In genomic region chr22:29306175-29306829, GRCh38 we compare ENCODE assay signal across 8 cellular contexts. TPM values are rescaled to one million over a fixed set of nuclear protein-coding genes. Genes with fewer than 3 reads are reported as not detected.
DNase-seq lines count a peak whose midpoint lies in the region; ATAC-seq and TF ChIP-seq lines count a peak whose summit lies in the region.

Gene GAS2L1, plus strand, starts transcription at chr22:29306650. Its CDS starts 1,456 bp downstream, at chr22:29308106.

- peak; percentile 72 for DNase-seq in CD1c-positive myeloid dendritic cell (ENCODE audit: extremely low spot score)
- peak; percentile 72 to 92 for DNase-seq in HAP-1 (ENCODE audit: low spot score in 2 of 2)
- DNase-seq in activated naive CD4-positive, alpha-beta T cell treated with anti-CD3 and anti-CD28 coated beads, Interleukin-2, amount 50 U/mL, for 72 hours (ENCODE audit: low spot score in 2 of 2): peak; percentile 56 to 67
- DNase-seq in germinal center (ENCODE audit: low spot score): peak; percentile 57
- peak; percentile 93 to 94 for DNase-seq in aorta

- no peaks in the 10 kb centered on the region for H3K79me2 ChIP-seq in OCI-LY1 (ENCODE audit: insufficient read depth, low read length)
- H3K79me2 ChIP-seq in neural cell (replicated peaks; ENCODE audit: insufficient read depth, low read length): no peaks in the 10 kb centered on the region

- H3K9me3 ChIP-seq in HAP-1: no peaks in the 10 kb centered on the region
- no peaks in the 10 kb centered on the region for H3K9me3 ChIP-seq in OCI-LY1 (ENCODE audit: low read length)
- H3K9me3 ChIP-seq in neural cell (ENCODE audit: low read length): no peaks in the 10 kb centered on the region
- no peaks in the 10 kb centered on the region for H3K9me3 ChIP-seq in aorta (ENCODE audit: control insufficient read depth, low read length)

- H3K4me2 ChIP-seq in OCI-LY1 (ENCODE audit: low read length) (peak within 1 kb of the TSS; percentile 50), neural cell (ENCODE audit: low read length) (peak within 1 kb of the TSS; percentile 59)

- TF ChIP-seq RAD21 in neural cell (conservative IDR thresholded peaks at IDR 0.05): no peak

- intact Hi-C loops in aorta (cut with DNase I): loop anchor here (2.0 to 5.0 kb wide), 3 partner anchors 38 to 51 kb away; partner anchors contain the start of genes EWSR1 (in 2 of the 2) and RHBDD3 (in 1 of the 2)

- TF ChIP-seq CTCF in OCI-LY1 (IDR thresholded peaks at IDR 0.05; ENCODE audit: low read length) (peak; percentile 39), neural cell (IDR thresholded peaks at IDR 0.05; ENCODE audit: poor library complexity, severe bottlenecking) (peak; percentile 44)

- no peak for TF ChIP-seq EP300 in neural cell (conservative IDR thresholded peaks at IDR 0.05; ENCODE audit: poor library complexity, severe bottlenecking)

- H3F3A ChIP-seq in OCI-LY1 (ENCODE audit: insufficient read depth, low read length) (no peaks in the 10 kb centered on the region), neural cell (ENCODE audit: insufficient read depth, low read length, poor library complexity, severe bottlenecking) (no peaks in the 10 kb centered on the region)

- peak within 1 kb of the TSS in 1 of 2 donors; percentile 36 for H3K27ac Mint-ChIP-seq in activated naive CD4-positive, alpha-beta T cell treated with anti-CD3 and anti-CD28 coated beads, Interleukin-2, amount 50 U/mL, for 72 hours

- H3K27ac ChIP-seq in OCI-LY1 (ENCODE audit: low read depth, low read length, poor library complexity, severe bottlenecking) (no peak within 1 kb of the TSS), neural cell (ENCODE audit: low read length) (no peak within 1 kb of the TSS), aorta (ENCODE audit: low read depth in 1 of 2, low read length in 2 of 2) (peak within 1 kb of the TSS in 1 of 2 donors; percentile 61)

- H3K4me3 ChIP-seq in HAP-1 (peak within 1 kb of the TSS; percentile 64), OCI-LY1 (ENCODE audit: low read depth, low read length, poor library complexity, severe bottlenecking) (peak within 1 kb of the TSS; percentile 16), neural cell (ENCODE audit: low read length) (peak within 1 kb of the TSS; percentile 68), aorta (ENCODE audit: low read length in 2 of 2) (peak within 1 kb of the TSS; percentile 77 to 92)

- H3K9me2 ChIP-seq in OCI-LY1 (ENCODE audit: low read depth, low read length): no peaks in the 10 kb centered on the region
- no peaks in the 10 kb centered on the region for H3K9me2 ChIP-seq in neural cell (ENCODE audit: insufficient read depth, low read length)

- no peaks in the 10 kb centered on the region for H3K9me3 Mint-ChIP-seq in activated naive CD4-positive, alpha-beta T cell treated with anti-CD3 and anti-CD28 coated beads, Interleukin-2, amount 50 U/mL, for 72 hours

- peaks cover 10% of the 10 kb centered on the region; the same call in 1 of the 2 replicates for H3K4me1 ChIP-seq in HAP-1
- H3K4me1 ChIP-seq in OCI-LY1 (ENCODE audit: insufficient read depth, low read length, severe bottlenecking): peaks cover 8% of the 10 kb centered on the region
- no peaks in the 10 kb centered on the region for H3K4me1 ChIP-seq in aorta (ENCODE audit: control insufficient read depth in 1 of 2, insufficient read depth in 2 of 2, low read length in 2 of 2)

- H2AFZ ChIP-seq in OCI-LY1 (ENCODE audit: low read length) (no peak within 1 kb of the TSS), neural cell (ENCODE audit: low read depth, low read length) (peak within 1 kb of the TSS; percentile 27)

- no peaks in the 10 kb centered on the region; the same call in none of the 2 replicates for H3K36me3 ChIP-seq in HAP-1 (replicated peaks)
- H3K36me3 ChIP-seq in OCI-LY1 (ENCODE audit: insufficient read depth, low read length): no peaks in the 10 kb centered on the region
- no peaks in the 10 kb centered on the region for H3K36me3 ChIP-seq in neural cell (ENCODE audit: insufficient read depth, low read length)
- no peaks in the 10 kb centered on the region for H3K36me3 ChIP-seq in aorta (ENCODE audit: control insufficient read depth in 1 of 2, insufficient read depth in 2 of 2, low read length in 1 of 2)

- no peaks in the 10 kb centered on the region for H3K27me3 ChIP-seq in HAP-1 (ENCODE audit: low read depth)
- peaks cover 8% of the 10 kb centered on the region; the same call in 1 of the 2 replicates for H3K27me3 ChIP-seq in OCI-LY1 (ENCODE audit: insufficient read depth, low read length)
- H3K27me3 ChIP-seq in neural cell (ENCODE audit: insufficient read depth, low read depth, low read length): peaks cover 11% of the 10 kb centered on the region
- H3K27me3 ChIP-seq in aorta (ENCODE audit: control insufficient read depth in 1 of 2, insufficient read depth in 2 of 2, low read length in 1 of 2): no peaks in the 10 kb centered on the region

- no peaks in the 10 kb centered on the region for H4K20me1 ChIP-seq in OCI-LY1 (ENCODE audit: insufficient read depth, low read length)
- H4K20me1 ChIP-seq in neural cell (ENCODE audit: insufficient read depth): no peaks in the 10 kb centered on the region

- in situ Hi-C loops in HAP-1 (cut with MboI; ENCODE audit: low sequenced_read_pairs): no loop called here

- no peaks in the 10 kb centered on the region for H3K36me3 Mint-ChIP-seq in activated naive CD4-positive, alpha-beta T cell treated with anti-CD3 and anti-CD28 coated beads, Interleukin-2, amount 50 U/mL, for 72 hours

- WGBS in aorta, 2 donors: 0 to 1% methylated on average over 40 of the region's 40 CpGs

- H3K9ac ChIP-seq in OCI-LY1 (ENCODE audit: low read length) (no peak within 1 kb of the TSS), neural cell (ENCODE audit: low read length) (peak within 1 kb of the TSS; percentile 51)

- peak; percentile 52 to 55 for ATAC-seq in activated naive CD4-positive, alpha-beta T cell treated with anti-CD3 and anti-CD28 coated beads, Interleukin-2, amount 50 U/mL, for 72 hours
- ATAC-seq in aorta (ENCODE audit: low FRiP score): peak; percentile 84
- ATAC-seq in HG03045 (IDR thresholded peaks at IDR 0.05; ENCODE audit: unreplicated experiment): no peak

TF ChIP-seq in neural cell, 6 proteins besides CTCF, POLR2A, EP300 and RAD21:
- TF ChIP-seq TAF1 (IDR thresholded peaks at IDR 0.05; ENCODE audit: low read depth) (no peak), MXI1 (conservative IDR thresholded peaks at IDR 0.05; ENCODE audit: poor library complexity, severe bottlenecking) (no peak), SMC3 (conservative IDR thresholded peaks at IDR 0.05; ENCODE audit: poor library complexity) (no peak), EZH2 (IDR thresholded peaks at IDR 0.05; ENCODE audit: borderline replicate concordance, insufficient read depth, low read length, poor library complexity, severe bottlenecking) (no peak), POLR2AphosphoS5 (IDR thresholded peaks at IDR 0.05) (no peak), REST (IDR thresholded peaks at IDR 0.05; ENCODE audit: borderline replicate concordance) (no peak)

RNA-seq across cellular contexts. Expression of gene GAS2L1, which starts in this region (rescaled TPM):
- 1 to 10 TPM in 1 of 2 donors, under 1 TPM in 1; 0.36 to 1.5 TPM for total RNA-seq in activated naive CD4-positive, alpha-beta T cell treated with anti-CD3 and anti-CD28 coated beads, Interleukin-2, amount 50 U/mL, for 72 hours
- polyA plus RNA-seq in neural cell (0.77 and 2.3 TPM in 2 replicates), aorta (10 to 100 TPM; 11.4 to 21.5 TPM)
- polyA minus RNA-seq in neural cell: 0.93 and 1.7 TPM in 2 replicates
- total RNA-seq in aorta: 10 to 100 TPM; 21.0 to 22.3 TPM

Comparison
In these comparisons a context has a peak if more than half of its experiments do, and no peak if none do; other contexts are left out.
1. RNA of gene GAS2L1 (total RNA-seq): 21.0 to 22.3 TPM in aorta; 0.36 to 1.5 TPM in activated naive CD4-positive, alpha-beta T cell treated with anti-CD3 and anti-CD28 coated beads, Interleukin-2, amount 50 U/mL, for 72 hours; every median in the first group is over 4 times any median in the second.
2. H3K4me3 ChIP-seq: peak in every context shown above with its lines; median percentile 84 in aorta; 68 in neural cell; 64 in HAP-1; 16 in OCI-LY1.
3. Peak in every context shown above with its lines, with median percentiles within 50 percentile points of each other: DNase-seq.